Comparison of ENCODE assay signal across 22 cellular contexts in the genomic region with DNA sequence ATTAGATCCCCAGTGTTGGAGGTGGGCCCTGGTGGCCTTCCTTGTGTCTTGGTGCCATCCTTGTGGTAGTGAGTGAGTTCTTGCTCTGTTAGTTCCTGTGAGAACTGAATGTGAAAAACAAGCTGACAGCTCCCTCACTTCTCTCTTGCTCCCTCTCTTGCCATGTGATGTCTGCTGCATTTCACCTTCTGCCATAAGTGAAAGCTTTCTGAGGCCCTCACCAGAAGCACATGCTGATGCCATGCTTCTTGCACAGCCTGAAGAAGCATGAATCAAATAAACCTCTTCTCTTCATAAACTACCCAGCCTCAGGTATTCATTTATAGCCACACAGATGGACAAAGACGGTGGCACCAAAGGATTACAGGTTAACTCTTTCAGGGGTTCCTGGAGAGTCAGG.
"Had no signal": no experiment of that assay in that cellular context is flagged by ENCODE, and none has a peak within 500 bp of the region (broad histone marks: within the 10 kb centered on the region; RNA-seq: fewer than 3 reads in every experiment).

No MANE protein-coding gene starts in this region.

- H3K27ac ChIP-seq: KMS-11, PC-9, Peyer's patch, SJSA1, SK-N-MC had no signal

- DNase-seq: IMR-90, Kasumi-1, MV-4-11, NCI-H1048, NCI-H1417, NCI-H146, NCI-H1694 treated with DMSO at 0.1 percent for 48 hours, NCI-H1930, NCI-H2081, NCI-H2107, NCI-H2227 treated with DMSO at 0.1 percent for 48 hours, NCI-H524, NCI-H526 treated with DMSO at 0.1 percent for 48 hours, NCI-H748 treated with DMSO at 0.1 percent for 48 hours, PC-9, Peyer's patch, Right ventricle myocardium superior, SIG-M5 had no signal

- H3K4me2 ChIP-seq: KMS-11, PC-9 had no signal

- H3K4me1 ChIP-seq: Peyer's patch had no signal

- H3K9me3 ChIP-seq: Peyer's patch, SJSA1 had no signal

- H3K4me3 ChIP-seq: PC-9, Peyer's patch, SJSA1, SK-N-MC had no signal

- ATAC-seq: HepG2 had no signal

- H3K36me3 ChIP-seq: Peyer's patch, SJSA1 had no signal

- FAIRE-seq: HepG2 had no signal

- H3K9ac ChIP-seq: KMS-11 had no signal

- H2AFZ ChIP-seq: PC-9 had no signal

- H3K27me3 ChIP-seq: Peyer's patch, SJSA1 had no signal
